Comparison of ENCODE assay signal across 8 cellular contexts in the genomic region with DNA sequence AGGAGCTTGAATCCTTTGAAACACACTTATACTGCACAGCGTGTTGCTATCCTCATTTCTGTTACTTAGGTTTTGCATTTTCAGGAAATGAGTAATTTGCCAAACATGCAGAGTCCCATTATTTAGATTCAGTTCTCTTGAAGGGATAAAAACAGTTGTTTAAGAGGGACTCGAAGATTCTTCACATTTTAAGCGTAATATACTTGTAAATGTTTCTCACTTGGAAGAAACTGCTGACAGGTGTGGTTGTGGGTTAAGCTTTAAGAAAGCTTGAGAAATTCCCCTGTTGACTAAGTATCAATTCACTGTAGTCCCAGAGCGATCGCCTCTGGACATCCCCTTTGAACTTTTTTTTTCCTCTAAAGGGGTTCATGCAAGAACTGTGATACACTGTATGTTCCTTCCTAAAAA. TPM values are rescaled to one million over a fixed set of nuclear protein-coding genes. Genes with fewer than 3 reads are reported as not detected.
DNase-seq lines count a peak whose midpoint lies in the region; ATAC-seq, FAIRE-seq and TF ChIP-seq lines count a peak whose summit lies in the region.

No MANE protein-coding gene starts in this region.

- H3K4me1 ChIP-seq in Panc1 (ENCODE audit: control insufficient read depth, insufficient read depth, low read length), result peaks cover 4% of the 10 kb centered on the region
- no peaks in the 10 kb centered on the region for H3K4me1 ChIP-seq in HepG2 (ENCODE audit: insufficient read depth, low read length)
- H3K4me1 ChIP-seq in BE2C, result peaks cover 6% of the 10 kb centered on the region

- no peak overlapping the region for H3K9ac ChIP-seq in HepG2 (ENCODE audit: insufficient read depth, low read depth, low read length)

- intact Hi-C loops in Panc1 (cut with micrococcal nuclease; ENCODE audit: unreplicated experiment), result no loop called here
- intact Hi-C loops in HepG2 (cut with micrococcal nuclease; ENCODE audit: unreplicated experiment), result no loop called here

- no peak overlapping the region for H3K4me2 ChIP-seq in HepG2 (ENCODE audit: low read depth, low read length)

- POLR2A ChIA-PET in Panc1 (lab: Charles Lee) (no interaction called here), HepG2 (lab: Yijun Ruan, JAX) (no interaction called here)

- 42% methylated on average over 5 of the region's 5 CpGs for whole genome bisulfite sequencing in HepG2 (ENCODE audit: low lambda C conversion rate)

- no peak for TF ChIP-seq RAD21 in HepG2 (CRISPR knock-in tag; IDR thresholded peaks at IDR 0.05)

- no peak for FAIRE-seq in HepG2 (lab: Jason Lieb, UNC)

- TF ChIP-seq POLR2A in HepG2 (IDR thresholded peaks at IDR 0.05; ENCODE audit: insufficient read depth in 1 of 2, low read depth in 2 of 2, low read length in 2 of 2), result no peak

- no TSS peak for BruUV-seq in Panc1 (replicated peaks; lab: Mats Ljungman, UMichigan)
- no TSS peak for BruUV-seq in HepG2 (replicated peaks; lab: Mats Ljungman, UMichigan)

- CTCF ChIA-PET in Panc1 (lab: Charles Lee) (interaction anchor here (0.5 kb wide), 1 partner anchor 175 kb away, joined by 5 read pairs; no protein-coding TSS in a partner anchor), HepG2 (lab: Yijun Ruan, JAX; ENCODE audit: low intra/inter-chr PET ratio, low total read pairs) (no interaction called here)

- H3K9me3 ChIP-seq in Panc1 (ENCODE audit: control insufficient read depth, insufficient read depth, low read depth, low read length) (no peaks in the 10 kb centered on the region), HepG2 (ENCODE audit: low read length) (no peaks in the 10 kb centered on the region), BE2C (no peaks in the 10 kb centered on the region)

- no peaks in the 10 kb centered on the region for H3K27me3 ChIP-seq in Panc1 (ENCODE audit: control insufficient read depth, insufficient read depth, low read length)
- no peaks in the 10 kb centered on the region for H3K27me3 ChIP-seq in HepG2 (ENCODE audit: control insufficient read depth in 1 of 2, insufficient read depth in 2 of 2, low read length in 2 of 2)
- H3K27me3 ChIP-seq in BE2C, result no peaks in the 10 kb centered on the region

- in situ Hi-C loops in Panc1 (cut with HindIII; ENCODE audit: low pct_unique_long_range_greater_than_20kb, low sequenced_read_pairs) (no loop called here), HepG2 (cut with HindIII; ENCODE audit: extremely low pct_ligation_motif_present, low pct_unique_long_range_greater_than_20kb) (no loop called here)

- TF ChIP-seq CTCF in Panc1 (IDR thresholded peaks at IDR 0.05), result no peak
- no peak for TF ChIP-seq CTCF in HepG2 (CRISPR knock-in tag; IDR thresholded peaks at IDR 0.05)
- no peak for TF ChIP-seq CTCF in BE2C (IDR thresholded peaks at IDR 0.05; ENCODE audit: low read depth, low read length)

- DNase-seq in Panc1 (ENCODE audit: low read depth, low spot score), result no peak
- peak; percentile 66 for DNase-seq in foreskin melanocyte
- no peak for DNase-seq in HepG2 (ENCODE audit: low spot score)
- DNase-seq in DMS 273 (lab: John Stamatoyannopoulos, UW; ENCODE audit: unreplicated experiment), result no peak
- no peak for DNase-seq in BE2C
- DNase-seq in HuH-7.5 (ENCODE audit: low spot score), result no peak

- H3K4me3 ChIP-seq in Panc1 (ENCODE audit: low read depth in 2 of 2, low read length in 2 of 2) (peak overlapping the region in 1 of 2 experiments; percentile 30; a peak in 2 of 4 replicates), HepG2 (replicated peaks in 1 of 3; ENCODE audit: insufficient read depth in 1 of 3, low read depth in 2 of 3, low read length in 3 of 3) (no peak overlapping the region), BE2C (ENCODE audit: low read depth, low read length) (no peak overlapping the region)

- H3K27ac ChIP-seq in Panc1 (ENCODE audit: low read length), result no peak overlapping the region
- no peak overlapping the region for H3K27ac ChIP-seq in HepG2 (ENCODE audit: extremely low read length, insufficient read depth, low read length)

- ATAC-seq in GM18873 (IDR thresholded peaks at IDR 0.05; ENCODE audit: low FRiP score, unreplicated experiment), result peak; percentile 75
- ATAC-seq in HG02840 (IDR thresholded peaks at IDR 0.05; ENCODE audit: low FRiP score, unreplicated experiment), result peak; percentile 69
- peak; percentile 84 for ATAC-seq in Panc1
- ATAC-seq in HepG2, result no peak

- H3K79me2 ChIP-seq in HepG2 (ENCODE audit: insufficient read depth, low read length), result no peaks in the 10 kb centered on the region

- H3K36me3 ChIP-seq in Panc1 (ENCODE audit: control insufficient read depth, insufficient read depth, low read length), result no peaks in the 10 kb centered on the region
- no peaks in the 10 kb centered on the region for H3K36me3 ChIP-seq in HepG2 (replicated peaks in 1 of 2; ENCODE audit: control insufficient read depth in 1 of 2, insufficient read depth in 2 of 2, low read length in 2 of 2)
- no peaks in the 10 kb centered on the region for H3K36me3 ChIP-seq in BE2C

- TF ChIP-seq EP300 in HepG2 (IDR thresholded peaks at IDR 0.05; ENCODE audit: low read depth in 2 of 2, low read length in 2 of 2) (no peak), HepG2 (CRISPR knock-in tag; IDR thresholded peaks at IDR 0.05; ENCODE audit: borderline replicate concordance) (no peak)

- H4K20me1 ChIP-seq in HepG2 (ENCODE audit: insufficient read depth, low read length), result no peaks in the 10 kb centered on the region; the same call in 1 of the 2 replicates

- H2AFZ ChIP-seq in HepG2 (ENCODE audit: low read length), result no peak overlapping the region

TF ChIP-seq in HepG2, 621 proteins besides CTCF, POLR2A, EP300 and RAD21:
- TF ChIP-seq ELF4 (CRISPR knock-in tag; IDR thresholded peaks at IDR 0.05; ENCODE audit: borderline replicate concordance), result no peak
- no peak for TF ChIP-seq TRAFD1 (CRISPR knock-in tag; IDR thresholded peaks at IDR 0.05; ENCODE audit: borderline replicate concordance)
- TF ChIP-seq SOX6 (IDR thresholded peaks at IDR 0.05), result no peak
- TF ChIP-seq SOX6 (CRISPR knock-in tag; IDR thresholded peaks at IDR 0.05), result no peak
- no peak for TF ChIP-seq ZNF234 (CRISPR knock-in tag; conservative IDR thresholded peaks at IDR 0.05)
- TF ChIP-seq MAFK (conservative IDR thresholded peaks at IDR 0.05 in 1 of 2, IDR thresholded peaks at IDR 0.05 in 1 of 2; ENCODE audit: low read length in 2 of 2), result peak in 1 of 2 experiments; percentile 23; a peak in 1 of 4 replicates

RNA-seq across cellular contexts. Expression of gene RGS1, which starts 30.6 kb away (rescaled TPM):
- total RNA-seq in Panc1 (2021; ENCODE audit: unreplicated experiment), result not detected
- not detected for polyA plus RNA-seq in Panc1 (2012; ENCODE audit: insufficient read length)
- total RNA-seq in HepG2 (2016; rRNA removed; fragmentation: Illumina TruSeq; extraction: Trizol), result not detected in 2 replicates
- not detected in 2 replicates for total RNA-seq in HepG2 (2016; cell fraction: cytosol; rRNA removed; fragmentation: Illumina TruSeq; extraction: Trizol; ENCODE audit: low read depth)
- total RNA-seq in HepG2 (2016; cell fraction: insoluble cytoplasmic fraction; rRNA removed; fragmentation: Illumina TruSeq; extraction: Trizol), result not detected in 2 replicates
- total RNA-seq in HepG2 (2016; cell fraction: membrane; rRNA removed; fragmentation: Illumina TruSeq; extraction: Trizol), result not detected in 2 replicates
- total RNA-seq in HepG2 (2016; cell fraction: nucleus; rRNA removed; fragmentation: Illumina TruSeq; extraction: Trizol), result not detected in 2 replicates
- not detected in 2 replicates for polyA plus RNA-seq in HepG2 (2011; rRNA removed)
- 0.03 TPM in 1 of 2 replicates, not detected in the other for polyA plus RNA-seq in HepG2 (2011; cell fraction: cytosol; rRNA removed)
- not detected in 2 replicates for polyA plus RNA-seq in HepG2 (2011; cell fraction: nucleus; rRNA removed)
- polyA plus RNA-seq in HepG2 (2012), result not detected in 2 replicates
- not detected in 2 replicates for polyA plus RNA-seq in HepG2 (2016; cell fraction: cytosol; fragmentation: Illumina TruSeq; extraction: Trizol; ENCODE audit: low read depth)
- polyA plus RNA-seq in HepG2 (2016; cell fraction: insoluble cytoplasmic fraction; fragmentation: Illumina TruSeq; extraction: Trizol; ENCODE audit: low read depth), result not detected in 2 replicates
- not detected in 2 replicates for polyA plus RNA-seq in HepG2 (2016; cell fraction: membrane; fragmentation: Illumina TruSeq; extraction: Trizol; ENCODE audit: low read depth)
- not detected in 2 replicates for polyA plus RNA-seq in HepG2 (2016; cell fraction: nucleus; fragmentation: Illumina TruSeq; extraction: Trizol; ENCODE audit: insufficient read depth, low read depth)
- not detected in 2 replicates for polyA minus RNA-seq in HepG2 (2011; rRNA and poly(A)+ RNA removed; ENCODE audit: low replicate concordance)
- polyA minus RNA-seq in HepG2 (2011; cell fraction: cytosol; rRNA and poly(A)+ RNA removed), result not detected in 2 replicates
- polyA minus RNA-seq in HepG2 (2011; cell fraction: nucleus; rRNA and poly(A)+ RNA removed), result 0.90 TPM in 1 of 2 replicates, not detected in the other
- not detected for polyA plus RNA-seq in BE2C (2012; ENCODE audit: insufficient read depth, insufficient read length, low read depth)
